In the genomic region with DNA sequence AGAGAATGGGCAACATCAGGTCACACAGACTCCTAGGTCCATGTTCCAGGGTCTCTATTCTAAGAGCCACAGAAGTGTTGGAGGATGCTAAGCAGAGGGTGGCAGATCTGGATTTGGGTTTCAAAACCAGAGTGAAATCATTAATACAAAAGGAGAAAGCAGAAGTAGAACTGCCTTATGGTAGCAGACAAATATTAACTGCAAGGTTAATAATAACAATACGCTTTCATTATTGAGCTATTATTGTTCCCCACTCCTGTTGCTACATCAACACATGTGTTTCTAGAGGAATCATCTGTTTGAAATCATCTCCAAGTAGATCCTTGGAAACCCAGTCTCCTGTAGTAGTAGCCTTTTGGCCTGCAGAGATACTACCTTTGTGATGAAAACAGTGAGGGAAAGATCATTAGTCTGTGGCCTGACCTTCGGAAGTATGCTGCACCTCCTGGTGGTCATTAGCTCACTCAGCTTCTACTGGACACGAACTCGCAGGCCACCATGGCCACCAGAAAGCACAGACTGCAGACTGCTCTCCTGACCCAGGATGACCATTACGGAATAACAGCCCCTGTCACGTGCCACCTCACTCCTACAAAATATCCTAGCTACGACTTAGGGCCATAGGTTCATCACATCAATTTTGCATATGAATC, we compare ENCODE assay signal across 1 cellular context.
TF ChIP-seq lines count a peak whose summit lies in the region.

No MANE protein-coding gene starts in this region.

TF ChIP-seq in A549, 52 proteins besides CTCF, POLR2A, EP300 and RAD21 (continued from another document):
- TF ChIP-seq FOSL2 (IDR thresholded peaks at IDR 0.05) (no peak), FOSL2 (CRISPR knock-in tag; IDR thresholded peaks at IDR 0.05) (no peak), CBX8 (IDR thresholded peaks at IDR 0.05) (no peak), PHF8 (IDR thresholded peaks at IDR 0.05; ENCODE audit: borderline replicate concordance, low read depth) (no peak), KDM5A (IDR thresholded peaks at IDR 0.05) (no peak), RFX5 (IDR thresholded peaks at IDR 0.05) (no peak)
- TF ChIP-seq, protein P1, sequence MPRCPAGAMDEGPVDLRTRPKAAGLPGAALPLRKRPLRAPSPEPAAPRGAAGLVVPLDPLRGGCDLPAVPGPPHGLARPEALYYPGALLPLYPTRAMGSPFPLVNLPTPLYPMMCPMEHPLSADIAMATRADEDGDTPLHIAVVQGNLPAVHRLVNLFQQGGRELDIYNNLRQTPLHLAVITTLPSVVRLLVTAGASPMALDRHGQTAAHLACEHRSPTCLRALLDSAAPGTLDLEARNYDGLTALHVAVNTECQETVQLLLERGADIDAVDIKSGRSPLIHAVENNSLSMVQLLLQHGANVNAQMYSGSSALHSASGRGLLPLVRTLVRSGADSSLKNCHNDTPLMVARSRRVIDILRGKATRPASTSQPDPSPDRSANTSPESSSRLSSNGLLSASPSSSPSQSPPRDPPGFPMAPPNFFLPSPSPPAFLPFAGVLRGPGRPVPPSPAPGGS (IDR thresholded peaks at IDR 0.05), result no peak
- TF ChIP-seq, protein P2, sequence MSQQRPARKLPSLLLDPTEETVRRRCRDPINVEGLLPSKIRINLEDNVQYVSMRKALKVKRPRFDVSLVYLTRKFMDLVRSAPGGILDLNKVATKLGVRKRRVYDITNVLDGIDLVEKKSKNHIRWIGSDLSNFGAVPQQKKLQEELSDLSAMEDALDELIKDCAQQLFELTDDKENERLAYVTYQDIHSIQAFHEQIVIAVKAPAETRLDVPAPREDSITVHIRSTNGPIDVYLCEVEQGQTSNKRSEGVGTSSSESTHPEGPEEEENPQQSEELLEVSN (IDR thresholded peaks at IDR 0.05; ENCODE audit: borderline replicate concordance, low read depth), result no peak
- TF ChIP-seq, protein P3, sequence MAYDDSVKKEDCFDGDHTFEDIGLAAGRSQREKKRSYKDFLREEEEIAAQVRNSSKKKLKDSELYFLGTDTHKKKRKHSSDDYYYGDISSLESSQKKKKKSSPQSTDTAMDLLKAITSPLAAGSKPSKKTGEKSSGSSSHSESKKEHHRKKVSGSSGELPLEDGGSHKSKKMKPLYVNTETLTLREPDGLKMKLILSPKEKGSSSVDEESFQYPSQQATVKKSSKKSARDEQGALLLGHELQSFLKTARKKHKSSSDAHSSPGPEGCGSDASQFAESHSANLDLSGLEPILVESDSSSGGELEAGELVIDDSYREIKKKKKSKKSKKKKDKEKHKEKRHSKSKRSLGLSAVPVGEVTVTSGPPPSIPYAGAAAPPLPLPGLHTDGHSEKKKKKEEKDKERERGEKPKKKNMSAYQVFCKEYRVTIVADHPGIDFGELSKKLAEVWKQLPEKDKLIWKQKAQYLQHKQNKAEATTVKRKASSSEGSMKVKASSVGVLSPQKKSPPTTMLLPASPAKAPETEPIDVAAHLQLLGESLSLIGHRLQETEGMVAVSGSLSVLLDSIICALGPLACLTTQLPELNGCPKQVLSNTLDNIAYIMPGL (CRISPR knock-in tag; IDR thresholded peaks at IDR 0.05; ENCODE audit: borderline replicate concordance), result no peak
